ENCODE assay signal across 12 cellular contexts in genomic region chr9:108439967-108440366, GRCh38.
A peak's percentile ranks its signal among the peaks of the same experiment; 100 is the strongest.
DNase-seq lines count a peak whose midpoint lies in the region; ATAC-seq and TF ChIP-seq lines count a peak whose summit lies in the region.
"Had no signal": no experiment of that assay in that cellular context is flagged by ENCODE, and none has a peak within 500 bp of the region (broad histone marks: within the 10 kb centered on the region; RNA-seq: fewer than 3 reads in every experiment).

No MANE protein-coding gene starts in this region.

- no peaks in the 10 kb centered on the region for H3K27me3 ChIP-seq in WERI-Rb-1 (ENCODE audit: insufficient read depth, low read depth, severe bottlenecking)
- H3K27me3 ChIP-seq: heart right ventricle had no signal

- no peaks in the 10 kb centered on the region for H3K36me3 ChIP-seq in WERI-Rb-1
- H3K36me3 ChIP-seq: heart right ventricle, lower lobe of right lung had no signal

- DNase-seq in GM03348 (ENCODE audit: low spot score) (peak; percentile 53), fibroblast of peridontal ligament (ENCODE audit: extremely low read depth) (peak; percentile 72), skeletal muscle cell (ENCODE audit: low read depth) (peak; percentile 25), WERI-Rb-1 (no peak), NCI-H2081 treated with DMSO at 0.1 percent for 48 hours (lab: John Stamatoyannopoulos, UW) (no peak), 8988T (no peak)
- DNase-seq in activated T-cell treated with anti-CD3 and anti-CD28 coated beads, Interleukin-2, amount 50 U/mL, for 1 hour, result no peak
- DNase-seq: CD4-positive, alpha-beta memory T cell; heart right ventricle; lower lobe of right lung; nucleus accumbens had no signal

- no peaks in the 10 kb centered on the region for H3K9me3 ChIP-seq in WERI-Rb-1 (ENCODE audit: severe bottlenecking)
- H3K9me3 ChIP-seq: heart right ventricle, lower lobe of right lung had no signal

- H3K4me3 ChIP-seq in skeletal muscle cell (ENCODE audit: low read depth, low read length) (no peak overlapping the region), WERI-Rb-1 (ENCODE audit: low read depth, low read length) (no peak overlapping the region)
- H3K4me3 ChIP-seq: heart right ventricle, lower lobe of right lung had no signal

- TF ChIP-seq CTCF in WERI-Rb-1 (IDR thresholded peaks at IDR 0.05; ENCODE audit: low read depth, low read length), result no peak

- no peak overlapping the region for H3K27ac ChIP-seq in WERI-Rb-1
- H3K27ac ChIP-seq: heart right ventricle, lower lobe of right lung had no signal

- ATAC-seq in SK-N-SH treated with all-trans-retinoic acid at 6 μM for 48 hours, result peak; percentile 18; the same call in 2 of the 3 replicates
- ATAC-seq: heart right ventricle, lower lobe of right lung had no signal

TF ChIP-seq in SK-N-SH treated with all-trans-retinoic acid at 6 μM for 48 hours, 23 proteins besides CTCF, POLR2A, EP300 and RAD21:
- TF ChIP-seq CREB5 (CRISPR knock-in tag; IDR thresholded peaks at IDR 0.05; ENCODE audit: low read depth) (no peak), BACH2 (CRISPR knock-in tag; IDR thresholded peaks at IDR 0.05; ENCODE audit: borderline replicate concordance) (no peak), PATZ1 (CRISPR knock-in tag; IDR thresholded peaks at IDR 0.05; ENCODE audit: borderline replicate concordance) (no peak), ZNF70 (CRISPR knock-in tag; IDR thresholded peaks at IDR 0.05) (no peak), ZNF565 (CRISPR knock-in tag; conservative IDR thresholded peaks at IDR 0.05; ENCODE audit: low read depth) (no peak), ZFP30 (CRISPR knock-in tag; IDR thresholded peaks at IDR 0.05) (no peak), GLIS3 (CRISPR knock-in tag; IDR thresholded peaks at IDR 0.05) (no peak), OSR1 (CRISPR knock-in tag; IDR thresholded peaks at IDR 0.05) (no peak), ZC3H10 (CRISPR knock-in tag; IDR thresholded peaks at IDR 0.05) (no peak), TSHZ2 (CRISPR knock-in tag; IDR thresholded peaks at IDR 0.05) (no peak), RARB (CRISPR knock-in tag; IDR thresholded peaks at IDR 0.05) (no peak), SNAI2 (CRISPR knock-in tag; IDR thresholded peaks at IDR 0.05) (no peak), ARNTL (CRISPR knock-in tag; IDR thresholded peaks at IDR 0.05; ENCODE audit: borderline replicate concordance, low read depth) (no peak), TOX (CRISPR knock-in tag; IDR thresholded peaks at IDR 0.05; ENCODE audit: borderline replicate concordance) (no peak), TCF4 (CRISPR knock-in tag; IDR thresholded peaks at IDR 0.05; ENCODE audit: borderline replicate concordance) (no peak), POU6F1 (CRISPR knock-in tag; IDR thresholded peaks at IDR 0.05; ENCODE audit: borderline replicate concordance, low read depth) (no peak), CSRNP3 (CRISPR knock-in tag; IDR thresholded peaks at IDR 0.05) (no peak), PPARA (CRISPR knock-in tag; IDR thresholded peaks at IDR 0.05; ENCODE audit: borderline replicate concordance) (no peak)

Comparison
In these comparisons a context has a peak if more than half of its experiments do, and no peak if none do; other contexts are left out.
1. DNase-seq: peak in GM03348 (single experiment), fibroblast of peridontal ligament (single experiment) and skeletal muscle cell (single experiment); none in activated T-cell treated with anti-CD3 and anti-CD28 coated beads, Interleukin-2, amount 50 U/mL, for 1 hour (single experiment), WERI-Rb-1 (single experiment), NCI-H2081 treated with DMSO at 0.1 percent for 48 hours (single experiment) and 8988T (single experiment).